ENCODE assay signal across 30 cellular contexts in genomic region chr1:12327566-12327965, GRCh38.
"Had no signal": no experiment of that assay in that cellular context is flagged by ENCODE, and none has a peak within 500 bp of the region (broad histone marks: within the 10 kb centered on the region; RNA-seq: fewer than 3 reads in every experiment).

No MANE protein-coding gene starts in this region.

- H3K36me3 ChIP-seq: WERI-Rb-1 had no signal

- H3K27me3 Mint-ChIP-seq: activated CD4-positive, alpha-beta T cell treated with anti-CD3 and anti-CD28 coated beads, Interleukin-2, amount 10 ng/mL, durations not matched to agents 7 days and 5 days; activated naive CD4-positive, alpha-beta T cell treated with anti-CD3 and anti-CD28 coated beads, Interleukin-2, amount 10 ng/mL, durations not matched to agents 7 days and 5 days; activated T-cell treated with anti-CD3 and anti-CD28 coated beads, Interleukin-2, amount 50 U/mL, for 24 hours had no signal

- H3K4me1 Mint-ChIP-seq: activated CD4-positive, alpha-beta T cell treated with anti-CD3 and anti-CD28 coated beads, Interleukin-2, amount 10 ng/mL, durations not matched to agents 7 days and 5 days; activated naive CD4-positive, alpha-beta T cell treated with anti-CD3 and anti-CD28 coated beads, Interleukin-2, amount 10 ng/mL, durations not matched to agents 7 days and 5 days had no signal

- H3K27ac ChIP-seq: brain microvascular endothelial cell, SJCRH30, SK-N-MC, WERI-Rb-1 had no signal

- H3K4me3 ChIP-seq: MG63, SJCRH30, SK-N-MC had no signal

- H3K9me3 ChIP-seq: MG63, SJCRH30 had no signal

- ATAC-seq: Panc1 had no signal

- H3K27ac Mint-ChIP-seq: activated CD4-positive, alpha-beta T cell treated with anti-CD3 and anti-CD28 coated beads, Interleukin-2, amount 10 ng/mL, durations not matched to agents 7 days and 5 days; activated naive CD4-positive, alpha-beta T cell treated with anti-CD3 and anti-CD28 coated beads, Interleukin-2, amount 10 ng/mL, durations not matched to agents 7 days and 5 days; activated T-helper 2 cell treated with anti-CD3 and anti-CD28 coated beads, Interferon-gamma antibody, Interleukin-2, Interleukin-4, amounts not matched to agents 10 μg/mL and 5 μg/mL and 100 μg/mL, durations not matched to agents 14 hours and 24 hours and 36 hours had no signal

- DNase-seq: activated CD4-positive, alpha-beta T cell treated with anti-CD3 and anti-CD28 coated beads for 1 hour; activated CD4-positive, alpha-beta T cell treated with anti-CD3 and anti-CD28 coated beads, Interleukin-2, amount 10 ng/mL, durations not matched to agents 7 days and 5 days; activated CD4-positive, alpha-beta T cell treated with anti-CD3 and anti-CD28 coated beads, Interleukin-2, amount 50 U/mL, for 48 hours; activated CD4-positive, CD25-positive, alpha-beta regulatory T cell; activated gamma-delta T cell; activated naive CD4-positive, alpha-beta T cell treated with anti-CD3 and anti-CD28 coated beads, Interleukin-2, amount 10 ng/mL, durations not matched to agents 7 days and 5 days; activated T-cell treated with anti-CD3 and anti-CD28 coated beads, Interleukin-2, amount 50 U/mL, for 24 hours; anterior cingulate cortex; brain microvascular endothelial cell; central memory CD4-positive, alpha-beta T cell; Kasumi-1; KG1; MG63; NCI-H1048; NCI-H1105 treated with DMSO at 0.1 percent for 48 hours; NCI-H1436; NCI-H1694; NCI-H1930; NCI-H2081 treated with DMSO at 0.1 percent for 48 hours; NCI-H226; NCI-H446 treated with DMSO at 0.1 percent for 48 hours; NCI-H524; NCI-H69; SHP77; SJCRH30; T1000; WERI-Rb-1 had no signal

- H3K4me3 Mint-ChIP-seq: activated CD4-positive, alpha-beta T cell treated with anti-CD3 and anti-CD28 coated beads, Interleukin-2, amount 10 ng/mL, durations not matched to agents 7 days and 5 days; activated naive CD4-positive, alpha-beta T cell treated with anti-CD3 and anti-CD28 coated beads, Interleukin-2, amount 10 ng/mL, durations not matched to agents 7 days and 5 days; activated T-cell treated with anti-CD3 and anti-CD28 coated beads, Interleukin-2, amount 50 U/mL, for 24 hours had no signal

- H3K9me3 Mint-ChIP-seq: activated CD4-positive, alpha-beta T cell treated with anti-CD3 and anti-CD28 coated beads, Interleukin-2, amount 10 ng/mL, durations not matched to agents 7 days and 5 days; activated naive CD4-positive, alpha-beta T cell treated with anti-CD3 and anti-CD28 coated beads, Interleukin-2, amount 10 ng/mL, durations not matched to agents 7 days and 5 days; activated T-cell treated with anti-CD3 and anti-CD28 coated beads, Interleukin-2, amount 50 U/mL, for 24 hours; activated T-helper 2 cell treated with anti-CD3 and anti-CD28 coated beads, Interferon-gamma antibody, Interleukin-2, Interleukin-4, amounts not matched to agents 10 μg/mL and 5 μg/mL and 100 μg/mL, durations not matched to agents 14 hours and 24 hours and 36 hours had no signal

- H3K4me1 ChIP-seq: SJCRH30 had no signal

- H3K27me3 ChIP-seq: brain microvascular endothelial cell, MG63, SJCRH30 had no signal
